Comparison of ENCODE assay signal across 18 cellular contexts in genomic region chr4:113160548-113160947, GRCh38.
DNase-seq lines count a peak whose midpoint lies in the region; ATAC-seq and TF ChIP-seq lines count a peak whose summit lies in the region.
"Had no signal": no experiment of that assay in that cellular context is flagged by ENCODE, and none has a peak within 500 bp of the region (broad histone marks: within the 10 kb centered on the region; RNA-seq: fewer than 3 reads in every experiment).

No MANE protein-coding gene starts in this region.

- no peak overlapping the region for H3K9ac ChIP-seq in subcutaneous abdominal adipose tissue (ENCODE audit: low read length in 5 of 5)

- no peaks in the 10 kb centered on the region for H3K36me3 Mint-ChIP-seq in mesothelial cell of epicardium
- H3K36me3 Mint-ChIP-seq in activated naive CD4-positive, alpha-beta T cell treated with anti-CD3 and anti-CD28 coated beads for 36 hours (ENCODE audit: low read depth) = no peaks in the 10 kb centered on the region

- H3K4me3 ChIP-seq in left ventricle myocardium inferior (no peak overlapping the region), right atrium auricular region (no peak overlapping the region), subcutaneous abdominal adipose tissue (ENCODE audit: low read depth in 1 of 5, low read length in 5 of 5) (no peak overlapping the region)

- intact Hi-C loops in left ventricle myocardium inferior (cut with micrococcal nuclease) = no loop called here
- intact Hi-C loops in activated naive CD4-positive, alpha-beta T cell treated with anti-CD3 and anti-CD28 coated beads for 36 hours (cut with micrococcal nuclease) = no loop called here

- no peaks in the 10 kb centered on the region for H3K27me3 Mint-ChIP-seq in mesothelial cell of epicardium (ENCODE audit: low read depth)
- no peaks in the 10 kb centered on the region for H3K27me3 Mint-ChIP-seq in activated naive CD4-positive, alpha-beta T cell treated with anti-CD3 and anti-CD28 coated beads for 36 hours (ENCODE audit: low read depth)
- H3K27me3 Mint-ChIP-seq: CD4-positive, alpha-beta T cell had no signal

- peak overlapping the region; percentile 44 for H3K27ac Mint-ChIP-seq in mesothelial cell of epicardium
- no peak overlapping the region for H3K27ac Mint-ChIP-seq in activated naive CD4-positive, alpha-beta T cell treated with anti-CD3 and anti-CD28 coated beads for 36 hours
- H3K27ac Mint-ChIP-seq: B cell; CD4-positive, alpha-beta T cell had no signal

- H3K36me3 ChIP-seq in left ventricle myocardium inferior = no peaks in the 10 kb centered on the region
- no peaks in the 10 kb centered on the region for H3K36me3 ChIP-seq in right atrium auricular region
- no peaks in the 10 kb centered on the region for H3K36me3 ChIP-seq in subcutaneous abdominal adipose tissue (ENCODE audit: control insufficient read depth in 5 of 5, insufficient read depth in 5 of 5, low read length in 5 of 5)

- no peak overlapping the region for H3K4me3 Mint-ChIP-seq in mesothelial cell of epicardium
- no peak overlapping the region for H3K4me3 Mint-ChIP-seq in activated naive CD4-positive, alpha-beta T cell treated with anti-CD3 and anti-CD28 coated beads for 36 hours
- H3K4me3 Mint-ChIP-seq: B cell; CD4-positive, alpha-beta T cell had no signal

- H3K9me3 ChIP-seq in left ventricle myocardium inferior (replicated peaks) = no peaks in the 10 kb centered on the region
- no peaks in the 10 kb centered on the region for H3K9me3 ChIP-seq in right atrium auricular region
- H3K9me3 ChIP-seq in subcutaneous abdominal adipose tissue (ENCODE audit: control insufficient read depth in 5 of 5, low read length in 5 of 5) = no peaks in the 10 kb centered on the region

- CTCF ChIA-PET in activated naive CD4-positive, alpha-beta T cell treated with anti-CD3 and anti-CD28 coated beads for 36 hours (lab: Charles Lee) = no interaction called here

- no peak for DNase-seq in left ventricle myocardium inferior
- DNase-seq in right atrium auricular region (ENCODE audit: low spot score) = no peak
- DNase-seq in mesothelial cell of epicardium (ENCODE audit: low spot score in 2 of 2, unreplicated experiment in 2 of 2) = no peak
- DNase-seq in activated naive CD4-positive, alpha-beta T cell treated with anti-CD3 and anti-CD28 coated beads for 36 hours = no peak
- no peak for DNase-seq in AML-193 (lab: John Stamatoyannopoulos, UW)
- DNase-seq: 8988T; ACHN; C1 segment of cervical spinal cord; CD4-positive, alpha-beta T cell; DMS153; DMS79 treated with DMSO at 0.1 percent for 48 hours; EL; IMR-90 had no signal

- peaks cover 18% of the 10 kb centered on the region for H3K4me1 ChIP-seq in left ventricle myocardium inferior
- peaks cover 0 to 29% of the 10 kb centered on the region in 2 donors for H3K4me1 ChIP-seq in right atrium auricular region
- peaks cover 0 to 11% (median 5%) of the 10 kb centered on the region in 5 donors for H3K4me1 ChIP-seq in subcutaneous abdominal adipose tissue (ENCODE audit: control insufficient read depth in 5 of 5, insufficient read depth in 5 of 5, low read length in 5 of 5)

- H3K27ac ChIP-seq in left ventricle myocardium inferior (replicated peaks) (peak overlapping the region; percentile 24), right atrium auricular region (peak overlapping the region in 1 of 2 donors; percentile 65), subcutaneous abdominal adipose tissue (ENCODE audit: low read depth, low read length) (peak overlapping the region; percentile 65)

- H3K4me1 Mint-ChIP-seq in mesothelial cell of epicardium = peaks cover 21% of the 10 kb centered on the region
- no peaks in the 10 kb centered on the region for H3K4me1 Mint-ChIP-seq in activated naive CD4-positive, alpha-beta T cell treated with anti-CD3 and anti-CD28 coated beads for 36 hours (ENCODE audit: low read depth)
- H3K4me1 Mint-ChIP-seq: B cell had no signal

- no peak for ATAC-seq in GM21367 (IDR thresholded peaks at IDR 0.05; ENCODE audit: unreplicated experiment)
- no peak for ATAC-seq in GM18868 (IDR thresholded peaks at IDR 0.05; ENCODE audit: unreplicated experiment)
- ATAC-seq: HCT116 had no signal

- no peaks in the 10 kb centered on the region for H3K9me3 Mint-ChIP-seq in mesothelial cell of epicardium
- H3K9me3 Mint-ChIP-seq in activated naive CD4-positive, alpha-beta T cell treated with anti-CD3 and anti-CD28 coated beads for 36 hours = no peaks in the 10 kb centered on the region
- H3K9me3 Mint-ChIP-seq: CD4-positive, alpha-beta T cell had no signal

- H3K27me3 ChIP-seq in left ventricle myocardium inferior (ENCODE audit: low read depth) (no peaks in the 10 kb centered on the region), right atrium auricular region (no peaks in the 10 kb centered on the region), subcutaneous abdominal adipose tissue (ENCODE audit: control insufficient read depth in 5 of 5, insufficient read depth in 4 of 5, low read length in 5 of 5) (no peaks in the 10 kb centered on the region)

- TF ChIP-seq CTCF in left ventricle myocardium inferior (IDR thresholded peaks at IDR 0.05; ENCODE audit: borderline replicate concordance) = no peak
- TF ChIP-seq CTCF in right atrium auricular region (IDR thresholded peaks at IDR 0.05) = no peak
- no peak for TF ChIP-seq CTCF in mesothelial cell of epicardium (IDR thresholded peaks at IDR 0.05; ENCODE audit: unreplicated experiment)
